ENCODE assay signal across 14 cellular contexts in the genomic region with DNA sequence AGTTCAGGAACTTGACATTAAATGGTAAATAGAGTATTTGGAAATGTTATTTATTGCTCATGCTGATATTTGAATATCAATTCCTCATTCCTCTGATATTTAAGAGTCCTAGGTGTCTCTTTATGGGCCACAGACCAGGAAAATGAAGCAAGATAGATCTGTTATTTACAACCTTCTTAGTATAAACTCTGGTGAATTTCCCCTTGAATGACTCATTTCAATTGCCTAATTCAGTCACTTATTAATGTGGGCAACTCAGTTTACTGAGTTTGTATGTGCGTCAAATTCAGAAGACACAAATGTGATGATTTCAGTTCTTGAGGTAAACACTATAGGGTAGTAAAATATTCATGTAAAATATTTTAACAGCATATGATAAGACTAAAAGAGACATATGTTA.
DNase-seq lines count a peak whose midpoint lies in the region; ATAC-seq and TF ChIP-seq lines count a peak whose summit lies in the region.
"Had no signal": no experiment of that assay in that cellular context is flagged by ENCODE, and none has a peak within 500 bp of the region (broad histone marks: within the 10 kb centered on the region; RNA-seq: fewer than 3 reads in every experiment).

No MANE protein-coding gene starts in this region.

- no peak overlapping the region for H4K91ac ChIP-seq in mesenchymal stem cell (ENCODE audit: low read length)

- no peak overlapping the region for H3K9ac ChIP-seq in PC-3 (ENCODE audit: low read length)
- no peak overlapping the region for H3K9ac ChIP-seq in mesenchymal stem cell (ENCODE audit: low read length)

- intact Hi-C loops in PC-3 (cut with micrococcal nuclease), result no loop called here

- H3K14ac ChIP-seq in mesenchymal stem cell (ENCODE audit: low read length in 2 of 2), result no peak overlapping the region

- H3K36me3 ChIP-seq in PC-3 (ENCODE audit: low read depth, low read length) (no peaks in the 10 kb centered on the region), mesenchymal stem cell (ENCODE audit: control insufficient read depth in 1 of 2, insufficient read depth in 2 of 2, low read depth in 1 of 2, low read length in 2 of 2) (no peaks in the 10 kb centered on the region), BE2C (no peaks in the 10 kb centered on the region)
- H3K36me3 ChIP-seq: HAP-1 had no signal

- no peak overlapping the region for H2BK15ac ChIP-seq in mesenchymal stem cell (ENCODE audit: low read depth, poor library complexity, severe bottlenecking)

- no TSS peak for BruUV-seq in PC-3 (replicated peaks; lab: Mats Ljungman, UMichigan)

- no peak overlapping the region for H3K27ac ChIP-seq in PC-3 (ENCODE audit: low read length)
- no peak overlapping the region for H3K27ac ChIP-seq in mesenchymal stem cell (ENCODE audit: low read length, poor library complexity, severe bottlenecking)

- H2AFZ ChIP-seq in PC-3 (ENCODE audit: low read length) (no peak overlapping the region), mesenchymal stem cell (ENCODE audit: low read depth, low read length) (no peak overlapping the region)

- no peak overlapping the region for H4K8ac ChIP-seq in mesenchymal stem cell (ENCODE audit: low read length)

- no peak overlapping the region for H2BK120ac ChIP-seq in mesenchymal stem cell (ENCODE audit: low read depth, low read length)

- H3K27me3 ChIP-seq in PC-3 (ENCODE audit: low read length) (no peaks in the 10 kb centered on the region), mesenchymal stem cell (ENCODE audit: control insufficient read depth in 1 of 2, insufficient read depth in 1 of 2, low read length in 2 of 2) (no peaks in the 10 kb centered on the region), BE2C (no peaks in the 10 kb centered on the region)

- H3K4me1 ChIP-seq in PC-3 (ENCODE audit: insufficient read depth, low read length) (no peaks in the 10 kb centered on the region), mesenchymal stem cell (ENCODE audit: control insufficient read depth, insufficient read depth, low read depth, low read length) (no peaks in the 10 kb centered on the region), BE2C (no peaks in the 10 kb centered on the region)
- H3K4me1 ChIP-seq: HAP-1 had no signal

- in situ Hi-C loops in ACHN (cut with HindIII; ENCODE audit: low pct_ligation_motif_present, low pct_unique_long_range_greater_than_20kb, low sequenced_read_pairs), result no loop called here

- no CpG with 5 or more reads among the region's 1 CpG for WGBS in mesenchymal stem cell

- no peaks in the 10 kb centered on the region for H4K20me1 ChIP-seq in PC-3 (ENCODE audit: low read length)

- ATAC-seq in PC-3 (no peak), GM18520 (IDR thresholded peaks at IDR 0.05; ENCODE audit: unreplicated experiment) (no peak)

- H2AK5ac ChIP-seq in mesenchymal stem cell (ENCODE audit: low read length, severe bottlenecking), result no peak overlapping the region

- no peaks in the 10 kb centered on the region for H3F3A ChIP-seq in PC-3 (ENCODE audit: low read length, unreplicated experiment)

- no peak overlapping the region for H3K4ac ChIP-seq in mesenchymal stem cell (ENCODE audit: low read depth in 1 of 2, low read length in 2 of 2)

- H2BK12ac ChIP-seq in mesenchymal stem cell (ENCODE audit: low read length in 2 of 2), result no peak overlapping the region

- no peak overlapping the region for H2BK5ac ChIP-seq in mesenchymal stem cell (ENCODE audit: low read depth, low read length, poor library complexity, severe bottlenecking)

- H3K4me3 ChIP-seq in PC-3 (ENCODE audit: low read length) (no peak overlapping the region), epithelial cell of proximal tubule (ENCODE audit: low read depth, low read length) (no peak overlapping the region), mesenchymal stem cell (ENCODE audit: insufficient read depth in 1 of 2, low read depth in 1 of 2, low read length in 2 of 2) (no peak overlapping the region), BE2C (ENCODE audit: low read depth, low read length) (no peak overlapping the region)
- H3K4me3 ChIP-seq: HAP-1 had no signal

- no peaks in the 10 kb centered on the region for H3K79me1 ChIP-seq in mesenchymal stem cell (replicated peaks; ENCODE audit: low read length, poor library complexity, severe bottlenecking)

- no peak overlapping the region for H3K23ac ChIP-seq in mesenchymal stem cell (ENCODE audit: low read length in 2 of 2)

- no peak for TF ChIP-seq CTCF in PC-3 (conservative IDR thresholded peaks at IDR 0.05; ENCODE audit: low read depth, low read length)
- no peak for TF ChIP-seq CTCF in epithelial cell of proximal tubule (conservative IDR thresholded peaks at IDR 0.05; ENCODE audit: low read depth, low read length)
- no peak for TF ChIP-seq CTCF in BE2C (IDR thresholded peaks at IDR 0.05; ENCODE audit: low read depth, low read length)

- POLR2A ChIA-PET in PC-3 (lab: Charles Lee; ENCODE audit: unreplicated experiment), result no interaction called here

- H3K4me2 ChIP-seq in PC-3 (ENCODE audit: low read length) (no peak overlapping the region), mesenchymal stem cell (ENCODE audit: low read length, poor library complexity, severe bottlenecking) (no peak overlapping the region)

- CTCF ChIA-PET in PC-3 (lab: Charles Lee), result no interaction called here

- H3K9me2 ChIP-seq in PC-3 (replicated peaks; ENCODE audit: low read length), result no peaks in the 10 kb centered on the region

- no peaks in the 10 kb centered on the region for H3K79me2 ChIP-seq in PC-3 (ENCODE audit: low read length)

- no peaks in the 10 kb centered on the region for H3K9me3 ChIP-seq in PC-3 (ENCODE audit: low read length)
- H3K9me3 ChIP-seq in mesenchymal stem cell (ENCODE audit: control insufficient read depth, low read length), result no peaks in the 10 kb centered on the region
- H3K9me3 ChIP-seq in BE2C, result no peaks in the 10 kb centered on the region
- H3K9me3 ChIP-seq: HAP-1 had no signal

- no peak overlapping the region for H3K18ac ChIP-seq in mesenchymal stem cell (ENCODE audit: low read depth in 1 of 2, low read length in 2 of 2)

- DNase-seq in ACHN (peak; percentile 13), PC-3 (peak; percentile 13), epithelial cell of proximal tubule (ENCODE audit: low read depth) (peak; percentile 84), mesenchymal stem cell (peak; percentile 1), BE2C (no peak), midbrain (lab: John Stamatoyannopoulos, UW) (no peak)
- DNase-seq: 8988T; C1 segment of cervical spinal cord; CD4-positive, CD25-positive, alpha-beta regulatory T cell; CD8-positive, alpha-beta memory T cell; COR-L47; GDM1 had no signal

Comparison
In these comparisons a context has a peak if more than half of its experiments do, and no peak if none do; other contexts are left out.
1. DNase-seq: peak in ACHN (single experiment), PC-3 (single experiment), epithelial cell of proximal tubule (single experiment) and mesenchymal stem cell (single experiment); none in BE2C (single experiment) and midbrain (single experiment).